8 cellular contexts compared by ENCODE assay signal in genomic region chr2:36507408-36507812, GRCh38.
A peak's percentile ranks its signal among the peaks of the same experiment; 100 is the strongest.
DNase-seq lines count a peak whose midpoint lies in the region; ATAC-seq and TF ChIP-seq lines count a peak whose summit lies in the region.
"Had no signal": no experiment of that assay in that cellular context is flagged by ENCODE, and none has a peak within 500 bp of the region (broad histone marks: within the 10 kb centered on the region; RNA-seq: fewer than 3 reads in every experiment).

No MANE protein-coding gene starts in this region.

- no peak overlapping the region for H3K27ac Mint-ChIP-seq in immature natural killer cell

- no peak overlapping the region for H3K4me2 ChIP-seq in OCI-LY3 (ENCODE audit: low read length)

- no peaks in the 10 kb centered on the region for H3K4me1 Mint-ChIP-seq in immature natural killer cell

- no peaks in the 10 kb centered on the region for H4K20me1 ChIP-seq in OCI-LY3 (ENCODE audit: insufficient read depth, low read length)

- no peaks in the 10 kb centered on the region for H3K9me3 Mint-ChIP-seq in immature natural killer cell

- H2AFZ ChIP-seq in OCI-LY3 (ENCODE audit: low read depth, low read length): no peak overlapping the region

- ATAC-seq in GM21367 (IDR thresholded peaks at IDR 0.05; ENCODE audit: unreplicated experiment) (peak; percentile 97), HG03521 (IDR thresholded peaks at IDR 0.05; ENCODE audit: unreplicated experiment) (peak; percentile 75)

- peaks cover 3 to 10% (median 6%) of the 10 kb centered on the region in 3 donors for H3K36me3 Mint-ChIP-seq in immature natural killer cell

- no peaks in the 10 kb centered on the region for H3K36me3 ChIP-seq in OCI-LY3 (replicated peaks; ENCODE audit: low read depth, low read length)

- peaks cover 0 to 2% (median 2%) of the 10 kb centered on the region in 3 donors for H3K27me3 Mint-ChIP-seq in immature natural killer cell (ENCODE audit: low read depth in 3 of 3)

- no peak overlapping the region for H3K27ac ChIP-seq in OCI-LY3 (ENCODE audit: low read length)
- H3K27ac ChIP-seq: epithelial cell of prostate had no signal

- H3K4me3 ChIP-seq in OCI-LY3 (ENCODE audit: low read length) (no peak overlapping the region), astrocyte of the spinal cord (ENCODE audit: low read depth, low read length) (no peak overlapping the region)

- no peaks in the 10 kb centered on the region for H3K9me3 ChIP-seq in OCI-LY3 (ENCODE audit: insufficient read depth, low read length)

- peaks cover 8% of the 10 kb centered on the region for H3K4me1 ChIP-seq in OCI-LY3 (ENCODE audit: low read length)

- in situ Hi-C loops in astrocyte of the spinal cord (cut with HindIII; ENCODE audit: low sequenced_read_pairs): no loop called here

- no peaks in the 10 kb centered on the region for H3K79me2 ChIP-seq in OCI-LY3 (ENCODE audit: low read length)

- H3K27me3 ChIP-seq in OCI-LY3 (ENCODE audit: low read depth, low read length): peaks cover 23% of the 10 kb centered on the region

- no peak overlapping the region for H3K9ac ChIP-seq in OCI-LY3 (ENCODE audit: low read length)

- no peak overlapping the region for H3K4me3 Mint-ChIP-seq in immature natural killer cell

- DNase-seq in GM03348 (ENCODE audit: low spot score) (peak; percentile 57), astrocyte of the spinal cord (ENCODE audit: low read depth, low spot score) (peak; percentile 73), immature natural killer cell (peak; percentile 9 to 16 (median 14))
- peak; percentile 20 for DNase-seq in stimulated activated CD4-positive, alpha-beta T cell treated with anti-CD3 and anti-CD28 coated beads, Interleukin-2, amount 100 ng/mL, for 4 hours (ENCODE audit: low read depth)

- TF ChIP-seq CTCF in OCI-LY3 (IDR thresholded peaks at IDR 0.05; ENCODE audit: low read depth, low read length) (peak; percentile 88), astrocyte of the spinal cord (IDR thresholded peaks at IDR 0.05; ENCODE audit: low read depth, low read length) (peak; percentile 96)

Comparison
In these comparisons a context has a peak if more than half of its experiments do, and no peak if none do; other contexts are left out.
1. DNase-seq: peak in every context shown above with its lines; median percentile 73 in astrocyte of the spinal cord; 57 in GM03348; 20 in stimulated activated CD4-positive, alpha-beta T cell treated with anti-CD3 and anti-CD28 coated beads, Interleukin-2, amount 100 ng/mL, for 4 hours; 14 in immature natural killer cell.